Comparison of ENCODE assay signal across 9 cellular contexts in the genomic region with DNA sequence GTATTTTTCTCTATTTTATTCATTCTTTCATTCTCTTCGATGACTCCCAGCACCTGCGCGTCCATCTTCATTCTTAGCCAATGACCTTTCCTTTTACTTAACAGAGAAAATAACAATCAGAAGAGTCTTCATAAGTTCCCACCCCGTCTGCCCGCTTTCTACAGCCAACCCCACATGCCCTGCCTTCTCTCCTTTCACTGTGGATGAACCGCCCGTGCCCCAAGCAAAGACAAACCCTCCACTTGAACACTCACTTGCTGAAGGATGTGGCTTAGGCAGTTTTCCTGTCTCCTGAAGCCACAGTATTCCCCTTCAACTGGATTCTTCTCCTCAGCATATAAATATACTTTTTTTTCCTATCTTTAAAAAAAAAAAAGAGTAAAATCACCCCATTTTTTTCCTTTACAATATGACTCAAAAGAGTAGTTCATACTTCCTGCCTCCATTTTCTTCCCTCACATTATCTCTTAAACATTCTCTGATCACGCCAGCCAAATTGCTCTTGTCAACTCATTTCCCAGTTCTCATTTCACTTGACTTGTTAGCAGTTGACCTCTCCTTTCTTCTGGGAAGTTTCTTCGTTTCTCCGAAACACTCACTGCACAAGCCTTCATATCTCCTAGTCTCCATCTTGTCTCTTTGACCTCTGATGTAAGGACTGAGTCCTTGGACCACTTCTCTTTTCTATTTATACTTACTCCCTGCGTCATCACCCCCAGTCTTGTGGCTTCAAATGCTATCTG. TPM values are rescaled to one million over a fixed set of nuclear protein-coding genes. Genes with fewer than 3 reads are reported as not detected.
DNase-seq lines count a peak whose midpoint lies in the region; ATAC-seq and TF ChIP-seq lines count a peak whose summit lies in the region.
"Had no signal": no experiment of that assay in that cellular context is flagged by ENCODE, and none has a peak within 500 bp of the region (broad histone marks: within the 10 kb centered on the region; RNA-seq: fewer than 3 reads in every experiment).

No MANE protein-coding gene starts in this region.

- peak; percentile 86 for ATAC-seq in GM19025 (IDR thresholded peaks at IDR 0.05; ENCODE audit: low read depth, unreplicated experiment)
- ATAC-seq in HG02970 (IDR thresholded peaks at IDR 0.05; ENCODE audit: low FRiP score, unreplicated experiment), result peak; percentile 87
- ATAC-seq in gastrocnemius medialis, result peak; percentile 75 to 87

- no peaks in the 10 kb centered on the region for H3K36me3 ChIP-seq in gastrocnemius medialis

- in situ Hi-C loops in gastrocnemius medialis (cut with MboI; ENCODE audit: low sequenced_read_pairs in 4 of 4), result loop anchor here in 2 of 4 donors (25.0 kb wide), 1 partner anchor 637 kb away; no protein-coding TSS in a partner anchor

- H3K9me3 ChIP-seq in gastrocnemius medialis, result no peaks in the 10 kb centered on the region

- TF ChIP-seq POLR2A in Raji (IDR thresholded peaks at IDR 0.05; ENCODE audit: insufficient read depth, low read depth, low read length) (peak; percentile 84), gastrocnemius medialis (IDR thresholded peaks at IDR 0.05) (peak; percentile 48 to 58)

- H3K27me3 ChIP-seq in gastrocnemius medialis, result no peaks in the 10 kb centered on the region

- H3K4me1 ChIP-seq in gastrocnemius medialis, result peaks cover 43 to 59% of the 10 kb centered on the region in 2 donors

- peak overlapping the region; percentile 79 to 89 (median 88) for H3K27ac ChIP-seq in gastrocnemius medialis

- peak; percentile 38 to 64 for DNase-seq in gastrocnemius medialis
- DNase-seq in foreskin melanocyte, result no peak
- no peak for DNase-seq in NCI-H524 treated with DMSO at 0.1 percent for 48 hours (lab: John Stamatoyannopoulos, UW)
- no peak for DNase-seq in NCI-H146 treated with DMSO at 0.1 percent for 48 hours (lab: John Stamatoyannopoulos, UW; ENCODE audit: unreplicated experiment)
- no peak for DNase-seq in activated CD4-positive, CD25-positive, alpha-beta regulatory T cell (lab: John Stamatoyannopoulos, UW)
- DNase-seq: activated CD4-positive, alpha-beta T cell treated with anti-CD3 and anti-CD28 coated beads, Interleukin-2, amount 10 ng/mL, durations not matched to agents 7 days and 5 days had no signal

- intact Hi-C loops in gastrocnemius medialis (cut with DNase I; ENCODE audit: low total_unique reads), result loop anchor here (5.0 to 10.0 kb wide), 2 partner anchors 92 to 220 kb away; no protein-coding TSS in a partner anchor

- H3K4me3 ChIP-seq in gastrocnemius medialis, result peak overlapping the region in 2 of 4 donors; percentile 11 to 35

- TF ChIP-seq CTCF in gastrocnemius medialis (IDR thresholded peaks at IDR 0.05 in 4 of 5, conservative IDR thresholded peaks at IDR 0.05 in 1 of 5), result no peak

RNA-seq across cellular contexts. Expression of gene NIPSNAP3B, which starts 11.1 kb away (rescaled TPM):
- 10 to 100 TPM in 3 of 4 donors, 1 to 10 TPM in 1; 1.9 to 19.1 (median 13.9) TPM for total RNA-seq in gastrocnemius medialis

RNA-seq across cellular contexts. Expression of gene NIPSNAP3A, which starts 27.5 kb away (rescaled TPM):
- total RNA-seq in gastrocnemius medialis, result 10 to 100 TPM in 1 of 4 donors, 1 to 10 TPM in 3; 5.9 to 17.2 (median 6.9) TPM

Comparison
In these comparisons a context has a peak if more than half of its experiments do, and no peak if none do; other contexts are left out.
1. DNase-seq: peak in gastrocnemius medialis (2 of 2); none in foreskin melanocyte (single experiment), NCI-H524 treated with DMSO at 0.1 percent for 48 hours (single experiment), NCI-H146 treated with DMSO at 0.1 percent for 48 hours (single experiment) and activated CD4-positive, CD25-positive, alpha-beta regulatory T cell (0 of 4).
2. Peak in every context shown above with its lines, with median percentiles within 50 percentile points of each other: ATAC-seq.